ENCODE assay signal across 8 cellular contexts in genomic region chr10:124612611-124613498, GRCh38.
DNase-seq lines count a peak whose midpoint lies in the region; ATAC-seq and TF ChIP-seq lines count a peak whose summit lies in the region.

No MANE protein-coding gene starts in this region.

- no peaks in the 10 kb centered on the region for H3K27me3 Mint-ChIP-seq in IgD-negative memory B cell
- no peaks in the 10 kb centered on the region for H3K27me3 Mint-ChIP-seq in activated naive CD8-positive, alpha-beta T cell treated with anti-CD3 and anti-CD28 coated beads, Interleukin-2, amount 10 ng/mL, durations not matched to agents 7 days and 5 days

- TF ChIP-seq POLR2A in GM18505 (IDR thresholded peaks at IDR 0.05; ENCODE audit: borderline replicate concordance, extremely low read depth, insufficient read depth, insufficient read length): no peak

- H3K36me3 Mint-ChIP-seq in IgD-negative memory B cell: peaks cover 3% of the 10 kb centered on the region
- H3K36me3 Mint-ChIP-seq in activated naive CD8-positive, alpha-beta T cell treated with anti-CD3 and anti-CD28 coated beads, Interleukin-2, amount 10 ng/mL, durations not matched to agents 7 days and 5 days: no peaks in the 10 kb centered on the region

- H3K4me3 Mint-ChIP-seq in IgD-negative memory B cell: peak overlapping the region; percentile 4 to 91 (median 81)
- no peak overlapping the region for H3K4me3 Mint-ChIP-seq in activated naive CD8-positive, alpha-beta T cell treated with anti-CD3 and anti-CD28 coated beads, Interleukin-2, amount 10 ng/mL, durations not matched to agents 7 days and 5 days

- peak overlapping the region; percentile 91 to 99 (median 95) for H3K27ac Mint-ChIP-seq in IgD-negative memory B cell
- H3K27ac Mint-ChIP-seq in activated naive CD8-positive, alpha-beta T cell treated with anti-CD3 and anti-CD28 coated beads, Interleukin-2, amount 10 ng/mL, durations not matched to agents 7 days and 5 days: no peak overlapping the region

- peaks cover 0 to 2% (median 0%) of the 10 kb centered on the region in 3 donors for H3K9me3 Mint-ChIP-seq in IgD-negative memory B cell
- H3K9me3 Mint-ChIP-seq in activated naive CD8-positive, alpha-beta T cell treated with anti-CD3 and anti-CD28 coated beads, Interleukin-2, amount 10 ng/mL, durations not matched to agents 7 days and 5 days: no peaks in the 10 kb centered on the region

- DNase-seq in AG08396 (ENCODE audit: low spot score) (peak; percentile 45), lung microvascular endothelial cell (ENCODE audit: low read depth in 2 of 2) (peak; percentile 34 to 82), occipital lobe (lab: John Stamatoyannopoulos, UW) (no peak), NCI-H2029 treated with DMSO at 0.1 percent for 48 hours (lab: John Stamatoyannopoulos, UW) (no peak)
- no peak for DNase-seq in activated naive CD8-positive, alpha-beta T cell treated with anti-CD3 and anti-CD28 coated beads, Interleukin-2, amount 10 ng/mL, durations not matched to agents 7 days and 5 days

- peaks cover 26 to 40% (median 33%) of the 10 kb centered on the region in 3 donors for H3K4me1 Mint-ChIP-seq in IgD-negative memory B cell
- peaks cover 10% of the 10 kb centered on the region for H3K4me1 Mint-ChIP-seq in activated naive CD8-positive, alpha-beta T cell treated with anti-CD3 and anti-CD28 coated beads, Interleukin-2, amount 10 ng/mL, durations not matched to agents 7 days and 5 days

- POLR2A ChIA-PET in activated naive CD8-positive, alpha-beta T cell treated with anti-CD3 and anti-CD28 coated beads, Interleukin-2, amount 10 ng/mL, durations not matched to agents 7 days and 5 days (lab: Charles Lee): interaction anchor here (1.5 kb wide), 1 partner anchor 9 kb away, joined by 3 read pairs; no protein-coding TSS in a partner anchor

- ATAC-seq in activated naive CD8-positive, alpha-beta T cell treated with anti-CD3 and anti-CD28 coated beads, Interleukin-2, amount 10 ng/mL, durations not matched to agents 7 days and 5 days (ENCODE audit: low read depth): peak; percentile 24
- ATAC-seq in GM18505 (IDR thresholded peaks at IDR 0.05; ENCODE audit: unreplicated experiment) (no peak), GM21737 (IDR thresholded peaks at IDR 0.05; ENCODE audit: unreplicated experiment) (no peak)

Comparison
In these comparisons a context has a peak if more than half of its experiments do, and no peak if none do; other contexts are left out.
1. DNase-seq: peak in AG08396 (single experiment) and lung microvascular endothelial cell (2 of 2); none in activated naive CD8-positive, alpha-beta T cell treated with anti-CD3 and anti-CD28 coated beads, Interleukin-2, amount 10 ng/mL, durations not matched to agents 7 days and 5 days (single experiment), occipital lobe (single experiment) and NCI-H2029 treated with DMSO at 0.1 percent for 48 hours (single experiment).